1 cellular context compared by ENCODE assay signal in the genomic region with DNA sequence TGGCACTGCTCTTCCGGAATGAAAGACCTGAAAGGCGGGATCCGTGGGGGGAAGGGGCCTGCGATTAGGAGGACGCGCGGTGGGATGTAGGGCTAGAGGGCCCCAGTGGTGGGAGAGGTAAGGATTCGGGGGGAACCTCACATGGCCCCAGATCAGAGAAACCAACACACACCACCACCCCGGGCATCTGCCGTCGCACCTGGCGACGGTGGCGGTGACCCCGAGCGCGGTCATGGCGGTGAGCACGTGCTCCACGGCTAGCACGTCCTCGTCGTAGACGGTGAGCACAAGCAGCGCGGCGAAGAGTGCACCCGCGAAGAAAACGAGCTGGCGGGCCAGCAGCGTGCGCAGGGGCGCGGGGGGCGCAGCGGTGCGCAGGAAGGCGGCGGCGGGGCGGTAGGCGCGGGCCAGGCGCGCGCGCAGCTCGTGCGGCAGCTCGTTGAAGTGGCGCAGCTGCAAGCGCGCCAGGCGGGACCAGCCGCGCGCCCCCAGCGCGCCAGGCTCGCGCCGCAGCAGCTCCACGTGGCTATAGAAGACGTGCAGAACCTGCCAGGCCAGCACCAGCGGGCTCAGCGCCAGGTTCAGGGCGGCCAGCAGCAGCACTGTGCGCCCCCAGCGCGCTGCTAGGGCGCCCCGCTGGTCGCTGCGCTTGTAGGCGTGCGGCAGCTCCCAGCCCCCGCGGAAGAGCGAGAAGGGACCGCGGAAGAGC.
TF ChIP-seq lines count a peak whose summit lies in the region.

No MANE protein-coding gene starts in this region.

TF ChIP-seq in K562, 482 proteins besides CTCF, POLR2A, EP300 and RAD21 (continues in another document):
- TF ChIP-seq, protein P1, sequence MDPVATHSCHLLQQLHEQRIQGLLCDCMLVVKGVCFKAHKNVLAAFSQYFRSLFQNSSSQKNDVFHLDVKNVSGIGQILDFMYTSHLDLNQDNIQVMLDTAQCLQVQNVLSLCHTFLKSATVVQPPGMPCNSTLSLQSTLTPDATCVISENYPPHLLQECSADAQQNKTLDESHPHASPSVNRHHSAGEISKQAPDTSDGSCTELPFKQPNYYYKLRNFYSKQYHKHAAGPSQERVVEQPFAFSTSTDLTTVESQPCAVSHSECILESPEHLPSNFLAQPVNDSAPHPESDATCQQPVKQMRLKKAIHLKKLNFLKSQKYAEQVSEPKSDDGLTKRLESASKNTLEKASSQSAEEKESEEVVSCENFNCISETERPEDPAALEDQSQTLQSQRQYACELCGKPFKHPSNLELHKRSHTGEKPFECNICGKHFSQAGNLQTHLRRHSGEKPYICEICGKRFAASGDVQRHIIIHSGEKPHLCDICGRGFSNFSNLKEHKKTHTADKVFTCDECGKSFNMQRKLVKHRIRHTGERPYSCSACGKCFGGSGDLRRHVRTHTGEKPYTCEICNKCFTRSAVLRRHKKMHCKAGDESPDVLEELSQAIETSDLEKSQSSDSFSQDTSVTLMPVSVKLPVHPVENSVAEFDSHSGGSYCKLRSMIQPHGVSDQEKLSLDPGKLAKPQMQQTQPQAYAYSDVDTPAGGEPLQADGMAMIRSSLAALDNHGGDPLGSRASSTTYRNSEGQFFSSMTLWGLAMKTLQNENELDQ (CRISPR knock-in tag; IDR thresholded peaks at IDR 0.05; ENCODE audit: borderline replicate concordance) = no peak
- TF ChIP-seq, protein P2, sequence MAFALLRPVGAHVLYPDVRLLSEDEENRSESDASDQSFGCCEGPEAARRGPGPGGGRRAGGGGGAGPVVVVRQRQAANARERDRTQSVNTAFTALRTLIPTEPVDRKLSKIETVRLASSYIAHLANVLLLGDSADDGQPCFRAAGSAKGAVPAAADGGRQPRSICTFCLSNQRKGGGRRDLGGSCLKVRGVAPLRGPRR (CRISPR knock-in tag; IDR thresholded peaks at IDR 0.05) = no peak
- TF ChIP-seq, protein P3, sequence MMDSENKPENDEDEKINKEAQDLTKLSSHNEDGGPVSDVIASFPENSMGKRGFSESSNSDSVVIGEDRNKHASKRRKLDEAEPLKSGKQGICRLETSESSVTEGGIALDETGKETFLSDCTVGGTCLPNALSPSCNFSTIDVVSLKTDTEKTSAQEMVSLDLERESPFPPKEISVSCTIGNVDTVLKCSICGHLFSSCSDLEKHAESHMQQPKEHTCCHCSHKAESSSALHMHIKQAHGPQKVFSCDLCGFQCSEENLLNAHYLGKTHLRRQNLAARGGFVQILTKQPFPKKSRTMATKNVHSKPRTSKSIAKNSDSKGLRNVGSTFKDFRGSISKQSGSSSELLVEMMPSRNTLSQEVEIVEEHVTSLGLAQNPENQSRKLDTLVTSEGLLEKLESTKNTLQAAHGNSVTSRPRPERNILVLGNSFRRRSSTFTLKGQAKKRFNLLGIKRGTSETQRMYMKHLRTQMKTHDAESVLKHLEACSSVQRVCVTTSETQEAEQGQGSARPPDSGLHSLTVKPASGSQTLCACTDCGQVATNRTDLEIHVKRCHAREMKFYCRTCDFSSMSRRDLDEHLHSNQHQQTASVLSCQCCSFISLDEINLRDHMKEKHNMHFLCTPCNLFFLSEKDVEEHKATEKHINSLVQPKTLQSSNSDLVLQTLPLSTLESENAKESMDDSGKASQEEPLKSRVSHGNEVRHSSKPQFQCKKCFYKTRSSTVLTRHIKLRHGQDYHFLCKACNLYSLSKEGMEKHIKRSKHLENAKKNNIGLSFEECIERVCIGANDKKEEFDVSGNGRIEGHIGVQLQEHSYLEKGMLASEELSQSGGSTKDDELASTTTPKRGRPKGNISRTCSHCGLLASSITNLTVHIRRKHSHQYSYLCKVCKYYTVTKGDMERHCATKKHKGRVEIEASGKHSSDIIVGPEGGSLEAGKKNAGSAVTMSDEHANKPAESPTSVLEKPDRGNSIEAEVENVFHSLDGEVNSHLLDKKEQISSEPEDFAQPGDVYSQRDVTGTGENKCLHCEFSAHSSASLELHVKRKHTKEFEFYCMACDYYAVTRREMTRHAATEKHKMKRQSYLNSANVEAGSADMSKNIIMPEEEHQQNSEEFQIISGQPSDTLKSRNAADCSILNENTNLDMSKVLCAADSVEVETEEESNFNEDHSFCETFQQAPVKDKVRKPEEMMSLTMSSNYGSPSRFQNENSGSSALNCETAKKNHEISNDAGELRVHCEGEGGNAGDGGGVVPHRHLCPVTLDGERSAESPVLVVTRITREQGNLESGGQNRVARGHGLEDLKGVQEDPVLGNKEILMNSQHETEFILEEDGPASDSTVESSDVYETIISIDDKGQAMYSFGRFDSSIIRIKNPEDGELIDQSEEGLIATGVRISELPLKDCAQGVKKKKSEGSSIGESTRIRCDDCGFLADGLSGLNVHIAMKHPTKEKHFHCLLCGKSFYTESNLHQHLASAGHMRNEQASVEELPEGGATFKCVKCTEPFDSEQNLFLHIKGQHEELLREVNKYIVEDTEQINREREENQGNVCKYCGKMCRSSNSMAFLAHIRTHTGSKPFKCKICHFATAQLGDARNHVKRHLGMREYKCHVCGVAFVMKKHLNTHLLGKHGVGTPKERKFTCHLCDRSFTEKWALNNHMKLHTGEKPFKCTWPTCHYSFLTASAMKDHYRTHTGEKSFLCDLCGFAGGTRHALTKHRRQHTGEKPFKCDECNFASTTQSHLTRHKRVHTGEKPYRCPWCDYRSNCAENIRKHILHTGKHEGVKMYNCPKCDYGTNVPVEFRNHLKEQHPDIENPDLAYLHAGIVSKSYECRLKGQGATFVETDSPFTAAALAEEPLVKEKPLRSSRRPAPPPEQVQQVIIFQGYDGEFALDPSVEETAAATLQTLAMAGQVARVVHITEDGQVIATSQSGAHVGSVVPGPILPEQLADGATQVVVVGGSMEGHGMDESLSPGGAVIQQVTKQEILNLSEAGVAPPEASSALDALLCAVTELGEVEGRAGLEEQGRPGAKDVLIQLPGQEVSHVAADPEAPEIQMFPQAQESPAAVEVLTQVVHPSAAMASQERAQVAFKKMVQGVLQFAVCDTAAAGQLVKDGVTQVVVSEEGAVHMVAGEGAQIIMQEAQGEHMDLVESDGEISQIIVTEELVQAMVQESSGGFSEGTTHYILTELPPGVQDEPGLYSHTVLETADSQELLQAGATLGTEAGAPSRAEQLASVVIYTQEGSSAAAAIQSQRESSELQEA (IDR thresholded peaks at IDR 0.05; ENCODE audit: low read depth) = no peak
- TF ChIP-seq FIP1L1 (IDR thresholded peaks at IDR 0.05; ENCODE audit: low read depth, low read length, poor library complexity, severe bottlenecking) (peak; percentile 43), ZC3H4 (CRISPR knock-in tag; IDR thresholded peaks at IDR 0.05; ENCODE audit: borderline replicate concordance) (0 out of 2 replicates have a peak, but pooled peaks have one; percentile 40), TEAD1 (CRISPR knock-in tag; IDR thresholded peaks at IDR 0.05) (no peak), FOXA1 (IDR thresholded peaks at IDR 0.05; ENCODE audit: borderline replicate concordance) (no peak), ELF4 (CRISPR knock-in tag; IDR thresholded peaks at IDR 0.05) (no peak), RBFOX2 (IDR thresholded peaks at IDR 0.05; ENCODE audit: low read depth, low read length) (peak; percentile 3; the same call in 1 of the 2 replicates), CTBP1 (IDR thresholded peaks at IDR 0.05; ENCODE audit: borderline replicate concordance) (no peak), HDAC6 (IDR thresholded peaks at IDR 0.05; ENCODE audit: low read depth, low read length) (no peak), DNMT1 (IDR thresholded peaks at IDR 0.05) (no peak), NFIX (CRISPR knock-in tag; IDR thresholded peaks at IDR 0.05; ENCODE audit: low read depth) (no peak), CREM (IDR thresholded peaks at IDR 0.05; ENCODE audit: low read depth) (no peak), SMAD4 (CRISPR knock-in tag; conservative IDR thresholded peaks at IDR 0.05) (no peak), ZNF197 (CRISPR knock-in tag; IDR thresholded peaks at IDR 0.05; ENCODE audit: low read depth) (no peak), DMBX1 (CRISPR knock-in tag; IDR thresholded peaks at IDR 0.05; ENCODE audit: borderline replicate concordance) (no peak), ZNF717 (CRISPR knock-in tag; IDR thresholded peaks at IDR 0.05) (no peak), FOXK1 (CRISPR knock-in tag; IDR thresholded peaks at IDR 0.05; ENCODE audit: borderline replicate concordance) (no peak), ZBTB1 (CRISPR knock-in tag; IDR thresholded peaks at IDR 0.05; ENCODE audit: borderline replicate concordance, low read depth) (0 out of 2 replicates have a peak, but pooled peaks have one; percentile 27), KDM2B (CRISPR knock-in tag; IDR thresholded peaks at IDR 0.05) (no peak), ZFP36 (IDR thresholded peaks at IDR 0.05; ENCODE audit: low read depth, low read length, partially characterized antibody) (no peak), ERF (CRISPR knock-in tag; IDR thresholded peaks at IDR 0.05) (peak; percentile 17; the same call in 1 of the 2 replicates), NR2C2 (CRISPR knock-in tag; IDR thresholded peaks at IDR 0.05) (no peak), NR2C2 (tag; IDR thresholded peaks at IDR 0.05) (no peak)
- TF ChIP-seq, protein P4, sequence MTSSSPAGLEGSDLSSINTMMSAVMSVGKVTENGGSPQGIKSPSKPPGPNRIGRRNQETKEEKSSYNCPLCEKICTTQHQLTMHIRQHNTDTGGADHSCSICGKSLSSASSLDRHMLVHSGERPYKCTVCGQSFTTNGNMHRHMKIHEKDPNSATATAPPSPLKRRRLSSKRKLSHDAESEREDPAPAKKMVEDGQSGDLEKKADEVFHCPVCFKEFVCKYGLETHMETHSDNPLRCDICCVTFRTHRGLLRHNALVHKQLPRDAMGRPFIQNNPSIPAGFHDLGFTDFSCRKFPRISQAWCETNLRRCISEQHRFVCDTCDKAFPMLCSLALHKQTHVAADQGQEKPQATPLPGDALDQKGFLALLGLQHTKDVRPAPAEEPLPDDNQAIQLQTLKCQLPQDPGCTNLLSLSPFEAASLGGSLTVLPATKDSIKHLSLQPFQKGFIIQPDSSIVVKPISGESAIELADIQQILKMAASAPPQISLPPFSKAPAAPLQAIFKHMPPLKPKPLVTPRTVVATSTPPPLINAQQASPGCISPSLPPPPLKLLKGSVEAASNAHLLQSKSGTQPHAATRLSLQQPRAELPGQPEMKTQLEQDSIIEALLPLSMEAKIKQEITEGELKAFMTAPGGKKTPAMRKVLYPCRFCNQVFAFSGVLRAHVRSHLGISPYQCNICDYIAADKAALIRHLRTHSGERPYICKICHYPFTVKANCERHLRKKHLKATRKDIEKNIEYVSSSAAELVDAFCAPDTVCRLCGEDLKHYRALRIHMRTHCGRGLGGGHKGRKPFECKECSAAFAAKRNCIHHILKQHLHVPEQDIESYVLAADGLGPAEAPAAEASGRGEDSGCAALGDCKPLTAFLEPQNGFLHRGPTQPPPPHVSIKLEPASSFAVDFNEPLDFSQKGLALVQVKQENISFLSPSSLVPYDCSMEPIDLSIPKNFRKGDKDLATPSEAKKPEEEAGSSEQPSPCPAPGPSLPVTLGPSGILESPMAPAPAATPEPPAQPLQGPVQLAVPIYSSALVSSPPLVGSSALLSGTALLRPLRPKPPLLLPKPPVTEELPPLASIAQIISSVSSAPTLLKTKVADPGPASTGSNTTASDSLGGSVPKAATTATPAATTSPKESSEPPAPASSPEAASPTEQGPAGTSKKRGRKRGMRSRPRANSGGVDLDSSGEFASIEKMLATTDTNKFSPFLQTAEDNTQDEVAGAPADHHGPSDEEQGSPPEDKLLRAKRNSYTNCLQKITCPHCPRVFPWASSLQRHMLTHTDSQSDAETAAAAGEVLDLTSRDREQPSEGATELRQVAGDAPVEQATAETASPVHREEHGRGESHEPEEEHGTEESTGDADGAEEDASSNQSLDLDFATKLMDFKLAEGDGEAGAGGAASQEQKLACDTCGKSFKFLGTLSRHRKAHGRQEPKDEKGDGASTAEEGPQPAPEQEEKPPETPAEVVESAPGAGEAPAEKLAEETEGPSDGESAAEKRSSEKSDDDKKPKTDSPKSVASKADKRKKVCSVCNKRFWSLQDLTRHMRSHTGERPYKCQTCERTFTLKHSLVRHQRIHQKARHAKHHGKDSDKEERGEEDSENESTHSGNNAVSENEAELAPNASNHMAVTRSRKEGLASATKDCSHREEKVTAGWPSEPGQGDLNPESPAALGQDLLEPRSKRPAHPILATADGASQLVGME (CRISPR knock-in tag; IDR thresholded peaks at IDR 0.05) = no peak
- TF ChIP-seq, protein P5, sequence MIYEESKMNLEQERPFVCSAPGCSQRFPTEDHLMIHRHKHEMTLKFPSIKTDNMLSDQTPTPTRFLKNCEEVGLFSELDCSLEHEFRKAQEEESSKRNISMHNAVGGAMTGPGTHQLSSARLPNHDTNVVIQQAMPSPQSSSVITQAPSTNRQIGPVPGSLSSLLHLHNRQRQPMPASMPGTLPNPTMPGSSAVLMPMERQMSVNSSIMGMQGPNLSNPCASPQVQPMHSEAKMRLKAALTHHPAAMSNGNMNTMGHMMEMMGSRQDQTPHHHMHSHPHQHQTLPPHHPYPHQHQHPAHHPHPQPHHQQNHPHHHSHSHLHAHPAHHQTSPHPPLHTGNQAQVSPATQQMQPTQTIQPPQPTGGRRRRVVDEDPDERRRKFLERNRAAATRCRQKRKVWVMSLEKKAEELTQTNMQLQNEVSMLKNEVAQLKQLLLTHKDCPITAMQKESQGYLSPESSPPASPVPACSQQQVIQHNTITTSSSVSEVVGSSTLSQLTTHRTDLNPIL (CRISPR knock-in tag; IDR thresholded peaks at IDR 0.05) = no peak
- TF ChIP-seq, protein P6, sequence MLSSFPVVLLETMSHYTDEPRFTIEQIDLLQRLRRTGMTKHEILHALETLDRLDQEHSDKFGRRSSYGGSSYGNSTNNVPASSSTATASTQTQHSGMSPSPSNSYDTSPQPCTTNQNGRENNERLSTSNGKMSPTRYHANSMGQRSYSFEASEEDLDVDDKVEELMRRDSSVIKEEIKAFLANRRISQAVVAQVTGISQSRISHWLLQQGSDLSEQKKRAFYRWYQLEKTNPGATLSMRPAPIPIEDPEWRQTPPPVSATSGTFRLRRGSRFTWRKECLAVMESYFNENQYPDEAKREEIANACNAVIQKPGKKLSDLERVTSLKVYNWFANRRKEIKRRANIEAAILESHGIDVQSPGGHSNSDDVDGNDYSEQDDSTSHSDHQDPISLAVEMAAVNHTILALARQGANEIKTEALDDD (IDR thresholded peaks at IDR 0.05) = no peak
- TF ChIP-seq, protein P7, sequence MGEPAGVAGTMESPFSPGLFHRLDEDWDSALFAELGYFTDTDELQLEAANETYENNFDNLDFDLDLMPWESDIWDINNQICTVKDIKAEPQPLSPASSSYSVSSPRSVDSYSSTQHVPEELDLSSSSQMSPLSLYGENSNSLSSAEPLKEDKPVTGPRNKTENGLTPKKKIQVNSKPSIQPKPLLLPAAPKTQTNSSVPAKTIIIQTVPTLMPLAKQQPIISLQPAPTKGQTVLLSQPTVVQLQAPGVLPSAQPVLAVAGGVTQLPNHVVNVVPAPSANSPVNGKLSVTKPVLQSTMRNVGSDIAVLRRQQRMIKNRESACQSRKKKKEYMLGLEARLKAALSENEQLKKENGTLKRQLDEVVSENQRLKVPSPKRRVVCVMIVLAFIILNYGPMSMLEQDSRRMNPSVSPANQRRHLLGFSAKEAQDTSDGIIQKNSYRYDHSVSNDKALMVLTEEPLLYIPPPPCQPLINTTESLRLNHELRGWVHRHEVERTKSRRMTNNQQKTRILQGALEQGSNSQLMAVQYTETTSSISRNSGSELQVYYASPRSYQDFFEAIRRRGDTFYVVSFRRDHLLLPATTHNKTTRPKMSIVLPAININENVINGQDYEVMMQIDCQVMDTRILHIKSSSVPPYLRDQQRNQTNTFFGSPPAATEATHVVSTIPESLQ (CRISPR knock-in tag; IDR thresholded peaks at IDR 0.05) = no peak
- TF ChIP-seq, protein P8, sequence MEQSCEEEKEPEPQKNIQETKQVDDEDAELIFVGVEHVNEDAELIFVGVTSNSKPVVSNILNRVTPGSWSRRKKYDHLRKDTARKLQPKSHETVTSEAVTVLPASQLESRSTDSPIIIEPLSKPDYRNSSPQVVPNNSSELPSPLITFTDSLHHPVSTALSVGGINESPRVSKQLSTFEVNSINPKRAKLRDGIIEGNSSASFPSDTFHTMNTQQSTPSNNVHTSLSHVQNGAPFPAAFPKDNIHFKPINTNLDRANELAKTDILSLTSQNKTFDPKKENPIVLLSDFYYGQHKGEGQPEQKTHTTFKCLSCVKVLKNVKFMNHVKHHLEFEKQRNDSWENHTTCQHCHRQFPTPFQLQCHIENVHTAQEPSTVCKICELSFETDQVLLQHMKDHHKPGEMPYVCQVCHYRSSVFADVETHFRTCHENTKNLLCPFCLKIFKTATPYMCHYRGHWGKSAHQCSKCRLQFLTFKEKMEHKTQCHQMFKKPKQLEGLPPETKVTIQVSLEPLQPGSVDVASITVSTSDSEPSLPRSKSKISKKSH (CRISPR knock-in tag; IDR thresholded peaks at IDR 0.05) = no peak
